ENCODE assay signal across 1 cellular context in the genomic region with DNA sequence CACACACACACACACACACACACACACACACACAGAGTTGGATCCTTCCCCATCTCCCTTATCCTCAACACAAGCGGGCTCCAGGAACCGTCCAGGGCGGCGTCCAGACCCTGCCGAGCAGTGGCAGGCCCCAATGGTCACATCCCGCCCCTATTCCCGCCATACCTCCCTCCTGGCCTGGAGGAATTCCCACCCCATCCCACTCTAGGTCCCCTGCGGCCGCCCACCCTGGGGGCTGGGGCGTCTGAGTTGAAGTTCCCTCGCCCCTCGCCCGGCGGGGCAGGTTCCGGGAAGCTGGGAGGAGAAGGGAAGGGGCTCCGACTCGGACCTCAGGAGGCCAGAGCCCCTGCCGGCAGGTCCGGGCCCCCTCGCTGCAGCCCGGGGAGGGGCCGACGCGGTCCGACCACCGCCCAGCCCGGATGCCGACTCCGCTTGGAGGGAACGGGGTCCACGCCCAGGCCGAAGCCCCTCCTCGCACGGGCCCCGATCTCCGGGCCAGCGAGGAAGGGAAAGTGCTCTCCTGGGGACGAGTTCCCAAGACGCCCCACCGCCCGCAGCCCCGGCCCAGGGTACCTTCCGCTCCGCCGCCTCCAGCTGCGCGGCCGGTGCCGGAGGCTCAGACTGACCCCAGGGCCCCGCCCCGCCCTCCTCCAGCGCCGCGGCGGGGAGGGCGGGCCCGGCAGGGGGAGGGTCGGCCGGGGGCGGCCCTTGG.
TF ChIP-seq lines count a peak whose summit lies in the region.

TSS of gene RHOC (minus strand) at position 623 of the 712 bp plus-strand sequence. CDS start 3,328 bp downstream, outside the sequence.

TF ChIP-seq in HepG2, 621 proteins besides CTCF, POLR2A, EP300 and RAD21 (continued from another document and continues in another):
- no peak for TF ChIP-seq PREB (CRISPR knock-in tag; IDR thresholded peaks at IDR 0.05)
- no peak for TF ChIP-seq ZNF781 (CRISPR knock-in tag; IDR thresholded peaks at IDR 0.05; ENCODE audit: borderline replicate concordance, not compliant biosample characterization)
- no peak for TF ChIP-seq ZNF773 (CRISPR knock-in tag; IDR thresholded peaks at IDR 0.05; ENCODE audit: borderline replicate concordance)
- peak; percentile 47; the same call in 1 of the 2 replicates for TF ChIP-seq ZNF687 (CRISPR knock-in tag; IDR thresholded peaks at IDR 0.05)
- TF ChIP-seq, protein P1, sequence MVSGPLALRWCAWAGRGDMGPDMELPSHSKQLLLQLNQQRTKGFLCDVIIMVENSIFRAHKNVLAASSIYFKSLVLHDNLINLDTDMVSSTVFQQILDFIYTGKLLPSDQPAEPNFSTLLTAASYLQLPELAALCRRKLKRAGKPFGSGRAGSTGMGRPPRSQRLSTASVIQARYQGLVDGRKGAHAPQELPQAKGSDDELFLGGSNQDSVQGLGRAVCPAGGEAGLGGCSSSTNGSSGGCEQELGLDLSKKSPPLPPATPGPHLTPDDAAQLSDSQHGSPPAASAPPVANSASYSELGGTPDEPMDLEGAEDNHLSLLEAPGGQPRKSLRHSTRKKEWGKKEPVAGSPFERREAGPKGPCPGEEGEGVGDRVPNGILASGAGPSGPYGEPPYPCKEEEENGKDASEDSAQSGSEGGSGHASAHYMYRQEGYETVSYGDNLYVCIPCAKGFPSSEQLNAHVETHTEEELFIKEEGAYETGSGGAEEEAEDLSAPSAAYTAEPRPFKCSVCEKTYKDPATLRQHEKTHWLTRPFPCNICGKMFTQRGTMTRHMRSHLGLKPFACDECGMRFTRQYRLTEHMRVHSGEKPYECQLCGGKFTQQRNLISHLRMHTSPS (CRISPR knock-in tag; IDR thresholded peaks at IDR 0.05; ENCODE audit: low read depth), result no peak
- TF ChIP-seq ZNF562 (CRISPR knock-in tag; IDR thresholded peaks at IDR 0.05; ENCODE audit: borderline replicate concordance), result no peak
- no peak for TF ChIP-seq GATA4 (IDR thresholded peaks at IDR 0.05; ENCODE audit: borderline replicate concordance, low read depth)
- no peak for TF ChIP-seq SRSF1 (optimal IDR thresholded peaks at IDR 0.05; ENCODE audit: low read depth, low read length)
- TF ChIP-seq, protein P2, sequence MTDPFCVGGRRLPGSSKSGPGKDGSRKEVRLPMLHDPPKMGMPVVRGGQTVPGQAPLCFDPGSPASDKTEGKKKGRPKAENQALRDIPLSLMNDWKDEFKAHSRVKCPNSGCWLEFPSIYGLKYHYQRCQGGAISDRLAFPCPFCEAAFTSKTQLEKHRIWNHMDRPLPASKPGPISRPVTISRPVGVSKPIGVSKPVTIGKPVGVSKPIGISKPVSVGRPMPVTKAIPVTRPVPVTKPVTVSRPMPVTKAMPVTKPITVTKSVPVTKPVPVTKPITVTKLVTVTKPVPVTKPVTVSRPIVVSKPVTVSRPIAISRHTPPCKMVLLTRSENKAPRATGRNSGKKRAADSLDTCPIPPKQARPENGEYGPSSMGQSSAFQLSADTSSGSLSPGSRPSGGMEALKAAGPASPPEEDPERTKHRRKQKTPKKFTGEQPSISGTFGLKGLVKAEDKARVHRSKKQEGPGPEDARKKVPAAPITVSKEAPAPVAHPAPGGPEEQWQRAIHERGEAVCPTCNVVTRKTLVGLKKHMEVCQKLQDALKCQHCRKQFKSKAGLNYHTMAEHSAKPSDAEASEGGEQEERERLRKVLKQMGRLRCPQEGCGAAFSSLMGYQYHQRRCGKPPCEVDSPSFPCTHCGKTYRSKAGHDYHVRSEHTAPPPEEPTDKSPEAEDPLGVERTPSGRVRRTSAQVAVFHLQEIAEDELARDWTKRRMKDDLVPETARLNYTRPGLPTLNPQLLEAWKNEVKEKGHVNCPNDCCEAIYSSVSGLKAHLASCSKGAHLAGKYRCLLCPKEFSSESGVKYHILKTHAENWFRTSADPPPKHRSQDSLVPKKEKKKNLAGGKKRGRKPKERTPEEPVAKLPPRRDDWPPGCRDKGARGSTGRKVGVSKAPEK (CRISPR knock-in tag; IDR thresholded peaks at IDR 0.05; ENCODE audit: borderline replicate concordance), result no peak
- no peak for TF ChIP-seq ZNF556 (CRISPR knock-in tag; IDR thresholded peaks at IDR 0.05; ENCODE audit: borderline replicate concordance)
- TF ChIP-seq, protein P3, sequence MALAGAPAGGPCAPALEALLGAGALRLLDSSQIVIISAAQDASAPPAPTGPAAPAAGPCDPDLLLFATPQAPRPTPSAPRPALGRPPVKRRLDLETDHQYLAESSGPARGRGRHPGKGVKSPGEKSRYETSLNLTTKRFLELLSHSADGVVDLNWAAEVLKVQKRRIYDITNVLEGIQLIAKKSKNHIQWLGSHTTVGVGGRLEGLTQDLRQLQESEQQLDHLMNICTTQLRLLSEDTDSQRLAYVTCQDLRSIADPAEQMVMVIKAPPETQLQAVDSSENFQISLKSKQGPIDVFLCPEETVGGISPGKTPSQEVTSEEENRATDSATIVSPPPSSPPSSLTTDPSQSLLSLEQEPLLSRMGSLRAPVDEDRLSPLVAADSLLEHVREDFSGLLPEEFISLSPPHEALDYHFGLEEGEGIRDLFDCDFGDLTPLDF (CRISPR knock-in tag; IDR thresholded peaks at IDR 0.05), result no peak
- TF ChIP-seq CHD2 (IDR thresholded peaks at IDR 0.05; ENCODE audit: low read depth, low read length), result no peak
- TF ChIP-seq HNF1B (CRISPR knock-in tag; IDR thresholded peaks at IDR 0.05), result no peak; the same call in 1 of the 2 replicates
- TF ChIP-seq NFE2 (CRISPR knock-in tag; IDR thresholded peaks at IDR 0.05), result no peak
- TF ChIP-seq, protein P4, sequence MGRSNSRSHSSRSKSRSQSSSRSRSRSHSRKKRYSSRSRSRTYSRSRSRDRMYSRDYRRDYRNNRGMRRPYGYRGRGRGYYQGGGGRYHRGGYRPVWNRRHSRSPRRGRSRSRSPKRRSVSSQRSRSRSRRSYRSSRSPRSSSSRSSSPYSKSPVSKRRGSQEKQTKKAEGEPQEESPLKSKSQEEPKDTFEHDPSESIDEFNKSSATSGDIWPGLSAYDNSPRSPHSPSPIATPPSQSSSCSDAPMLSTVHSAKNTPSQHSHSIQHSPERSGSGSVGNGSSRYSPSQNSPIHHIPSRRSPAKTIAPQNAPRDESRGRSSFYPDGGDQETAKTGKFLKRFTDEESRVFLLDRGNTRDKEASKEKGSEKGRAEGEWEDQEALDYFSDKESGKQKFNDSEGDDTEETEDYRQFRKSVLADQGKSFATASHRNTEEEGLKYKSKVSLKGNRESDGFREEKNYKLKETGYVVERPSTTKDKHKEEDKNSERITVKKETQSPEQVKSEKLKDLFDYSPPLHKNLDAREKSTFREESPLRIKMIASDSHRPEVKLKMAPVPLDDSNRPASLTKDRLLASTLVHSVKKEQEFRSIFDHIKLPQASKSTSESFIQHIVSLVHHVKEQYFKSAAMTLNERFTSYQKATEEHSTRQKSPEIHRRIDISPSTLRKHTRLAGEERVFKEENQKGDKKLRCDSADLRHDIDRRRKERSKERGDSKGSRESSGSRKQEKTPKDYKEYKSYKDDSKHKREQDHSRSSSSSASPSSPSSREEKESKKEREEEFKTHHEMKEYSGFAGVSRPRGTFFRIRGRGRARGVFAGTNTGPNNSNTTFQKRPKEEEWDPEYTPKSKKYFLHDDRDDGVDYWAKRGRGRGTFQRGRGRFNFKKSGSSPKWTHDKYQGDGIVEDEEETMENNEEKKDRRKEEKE (IDR thresholded peaks at IDR 0.05), result no peak
- no peak; the same call in 1 of the 2 replicates for TF ChIP-seq HDAC1 (CRISPR knock-in tag; IDR thresholded peaks at IDR 0.05)
- TF ChIP-seq ZC3H13 (CRISPR knock-in tag; IDR thresholded peaks at IDR 0.05), result no peak
- no peak for TF ChIP-seq ZNF382 (CRISPR knock-in tag; IDR thresholded peaks at IDR 0.05; ENCODE audit: borderline replicate concordance)
- 0 out of 2 replicates have a peak, but pooled peaks have one; percentile 8 for TF ChIP-seq ZGPAT (CRISPR knock-in tag; IDR thresholded peaks at IDR 0.05)
- TF ChIP-seq, protein P5, sequence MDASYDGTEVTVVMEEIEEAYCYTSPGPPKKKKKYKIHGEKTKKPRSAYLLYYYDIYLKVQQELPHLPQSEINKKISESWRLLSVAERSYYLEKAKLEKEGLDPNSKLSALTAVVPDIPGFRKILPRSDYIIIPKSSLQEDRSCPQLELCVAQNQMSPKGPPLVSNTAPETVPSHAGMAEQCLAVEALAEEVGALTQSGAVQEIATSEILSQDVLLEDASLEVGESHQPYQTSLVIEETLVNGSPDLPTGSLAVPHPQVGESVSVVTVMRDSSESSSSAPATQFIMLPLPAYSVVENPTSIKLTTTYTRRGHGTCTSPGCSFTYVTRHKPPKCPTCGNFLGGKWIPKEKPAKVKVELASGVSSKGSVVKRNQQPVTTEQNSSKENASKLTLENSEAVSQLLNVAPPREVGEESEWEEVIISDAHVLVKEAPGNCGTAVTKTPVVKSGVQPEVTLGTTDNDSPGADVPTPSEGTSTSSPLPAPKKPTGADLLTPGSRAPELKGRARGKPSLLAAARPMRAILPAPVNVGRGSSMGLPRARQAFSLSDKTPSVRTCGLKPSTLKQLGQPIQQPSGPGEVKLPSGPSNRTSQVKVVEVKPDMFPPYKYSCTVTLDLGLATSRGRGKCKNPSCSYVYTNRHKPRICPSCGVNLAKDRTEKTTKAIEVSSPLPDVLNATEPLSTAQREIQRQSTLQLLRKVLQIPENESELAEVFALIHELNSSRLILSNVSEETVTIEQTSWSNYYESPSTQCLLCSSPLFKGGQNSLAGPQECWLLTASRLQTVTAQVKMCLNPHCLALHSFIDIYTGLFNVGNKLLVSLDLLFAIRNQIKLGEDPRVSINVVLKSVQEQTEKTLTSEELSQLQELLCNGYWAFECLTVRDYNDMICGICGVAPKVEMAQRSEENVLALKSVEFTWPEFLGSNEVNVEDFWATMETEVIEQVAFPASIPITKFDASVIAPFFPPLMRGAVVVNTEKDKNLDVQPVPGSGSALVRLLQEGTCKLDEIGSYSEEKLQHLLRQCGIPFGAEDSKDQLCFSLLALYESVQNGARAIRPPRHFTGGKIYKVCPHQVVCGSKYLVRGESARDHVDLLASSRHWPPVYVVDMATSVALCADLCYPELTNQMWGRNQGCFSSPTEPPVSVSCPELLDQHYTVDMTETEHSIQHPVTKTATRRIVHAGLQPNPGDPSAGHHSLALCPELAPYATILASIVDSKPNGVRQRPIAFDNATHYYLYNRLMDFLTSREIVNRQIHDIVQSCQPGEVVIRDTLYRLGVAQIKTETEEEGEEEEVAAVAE (CRISPR knock-in tag; IDR thresholded peaks at IDR 0.05; ENCODE audit: borderline replicate concordance), result no peak
- TF ChIP-seq KLF15 (CRISPR knock-in tag; IDR thresholded peaks at IDR 0.05; ENCODE audit: borderline replicate concordance), result no peak
- TF ChIP-seq, protein P6, sequence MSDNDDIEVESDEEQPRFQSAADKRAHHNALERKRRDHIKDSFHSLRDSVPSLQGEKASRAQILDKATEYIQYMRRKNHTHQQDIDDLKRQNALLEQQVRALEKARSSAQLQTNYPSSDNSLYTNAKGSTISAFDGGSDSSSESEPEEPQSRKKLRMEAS (IDR thresholded peaks at IDR 0.05), result no peak
- no peak for TF ChIP-seq PHB2 (IDR thresholded peaks at IDR 0.05; ENCODE audit: partially characterized antibody)
- TF ChIP-seq ZNF232 (CRISPR knock-in tag; IDR thresholded peaks at IDR 0.05; ENCODE audit: borderline replicate concordance), result no peak
- no peak for TF ChIP-seq AGO1 (IDR thresholded peaks at IDR 0.05; ENCODE audit: low read depth, low read length, poor library complexity, severe bottlenecking)
- TF ChIP-seq SP140L (CRISPR knock-in tag; IDR thresholded peaks at IDR 0.05; ENCODE audit: borderline replicate concordance), result no peak
- TF ChIP-seq TCF7 (IDR thresholded peaks at IDR 0.05; ENCODE audit: low read depth), result no peak
- no peak for TF ChIP-seq NFRKB (IDR thresholded peaks at IDR 0.05)
